In the genomic region with DNA sequence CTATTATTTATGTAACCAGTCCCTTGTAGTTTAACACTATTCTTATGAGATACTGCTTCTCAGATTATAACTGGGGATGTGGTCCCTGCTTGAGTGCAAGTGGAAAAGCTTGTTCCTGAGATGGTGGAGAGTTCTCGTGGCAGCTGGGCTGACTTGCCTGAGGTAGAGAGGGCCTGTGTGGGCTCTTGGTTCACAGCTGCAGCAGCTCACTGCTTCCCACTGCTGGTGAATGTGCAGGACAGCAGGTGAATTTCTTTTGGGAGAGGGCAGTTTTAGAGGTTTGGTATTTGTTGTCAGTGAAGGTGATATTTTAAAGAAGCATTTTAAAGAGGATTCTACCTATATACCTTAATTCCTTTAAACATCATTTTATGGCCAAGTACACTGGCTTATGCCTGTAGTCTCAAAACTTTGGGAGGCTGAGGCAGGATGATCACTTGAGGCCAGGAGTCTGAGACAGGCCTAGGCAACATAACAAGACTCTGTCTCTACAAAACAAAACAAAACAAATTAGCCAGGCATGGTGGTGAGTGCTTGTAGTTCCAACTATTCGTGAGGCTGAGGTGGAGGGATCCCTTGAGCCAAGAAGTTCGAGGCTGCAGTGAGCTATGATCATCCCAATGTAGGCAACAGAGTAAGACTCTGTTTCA, we compare ENCODE assay signal across 1 cellular context.
A peak's percentile ranks its signal among the peaks of the same experiment; 100 is the strongest.
TF ChIP-seq lines count a peak whose summit lies in the region.

No MANE protein-coding gene starts in this region.

TF ChIP-seq in HepG2, 621 proteins besides CTCF, POLR2A, EP300 and RAD21 (continued from another document and continues in another):
- TF ChIP-seq ZBTB3 (CRISPR knock-in tag; IDR thresholded peaks at IDR 0.05; ENCODE audit: borderline replicate concordance, low read depth) (no peak), CCDC6 (CRISPR knock-in tag; IDR thresholded peaks at IDR 0.05) (no peak), PCBP1 (IDR thresholded peaks at IDR 0.05; ENCODE audit: borderline replicate concordance, low read depth, low read length) (no peak), ZSCAN30 (CRISPR knock-in tag; IDR thresholded peaks at IDR 0.05) (no peak), JARID2 (CRISPR knock-in tag; IDR thresholded peaks at IDR 0.05; ENCODE audit: insufficient replicate concordance) (no peak), POLR2AphosphoS2 (IDR thresholded peaks at IDR 0.05; ENCODE audit: low read depth, low read length) (no peak), SRY (CRISPR knock-in tag; IDR thresholded peaks at IDR 0.05) (no peak), ZNF143 (CRISPR knock-in tag; IDR thresholded peaks at IDR 0.05) (no peak), SETDB1 (CRISPR knock-in tag; IDR thresholded peaks at IDR 0.05; ENCODE audit: borderline replicate concordance) (no peak), NFYC (CRISPR knock-in tag; IDR thresholded peaks at IDR 0.05) (no peak), PRPF4 (IDR thresholded peaks at IDR 0.05; ENCODE audit: low read depth, low read length, poor library complexity, severe bottlenecking) (no peak), ZSCAN12 (CRISPR knock-in tag; IDR thresholded peaks at IDR 0.05) (no peak), ZNF547 (CRISPR knock-in tag; IDR thresholded peaks at IDR 0.05) (no peak), ZNF234 (CRISPR knock-in tag; conservative IDR thresholded peaks at IDR 0.05) (no peak), GFI1 (CRISPR knock-in tag; IDR thresholded peaks at IDR 0.05; ENCODE audit: borderline replicate concordance) (0 out of 2 replicates have a peak, but pooled peaks have one; percentile 37), ZNF768 (CRISPR knock-in tag; IDR thresholded peaks at IDR 0.05) (no peak), STAG1 (CRISPR knock-in tag; IDR thresholded peaks at IDR 0.05) (peak; percentile 99), PAF1 (CRISPR knock-in tag; IDR thresholded peaks at IDR 0.05) (no peak), MAFK (conservative IDR thresholded peaks at IDR 0.05 in 1 of 2, IDR thresholded peaks at IDR 0.05 in 1 of 2; ENCODE audit: low read length in 2 of 2) (no peak), ZNF136 (CRISPR knock-in tag; IDR thresholded peaks at IDR 0.05; ENCODE audit: low read depth) (no peak), SNAI1 (CRISPR knock-in tag; IDR thresholded peaks at IDR 0.05; ENCODE audit: borderline replicate concordance) (no peak), ZNF546 (CRISPR knock-in tag; conservative IDR thresholded peaks at IDR 0.05) (no peak), DMAP1 (CRISPR knock-in tag; IDR thresholded peaks at IDR 0.05) (no peak), ZNF746 (CRISPR knock-in tag; IDR thresholded peaks at IDR 0.05) (no peak), ZNF790 (CRISPR knock-in tag; IDR thresholded peaks at IDR 0.05; ENCODE audit: borderline replicate concordance) (no peak), KLF12 (CRISPR knock-in tag; IDR thresholded peaks at IDR 0.05; ENCODE audit: borderline replicate concordance) (no peak), ZNF616 (CRISPR knock-in tag; IDR thresholded peaks at IDR 0.05; ENCODE audit: low read depth) (no peak), ZNF354B (CRISPR knock-in tag; IDR thresholded peaks at IDR 0.05) (no peak), ATM (IDR thresholded peaks at IDR 0.05; ENCODE audit: borderline replicate concordance) (no peak), ZNF326 (CRISPR knock-in tag; IDR thresholded peaks at IDR 0.05; ENCODE audit: borderline replicate concordance) (no peak), ZNF30 (CRISPR knock-in tag; IDR thresholded peaks at IDR 0.05) (no peak), CREB1 (IDR thresholded peaks at IDR 0.05) (no peak), CREB1 (CRISPR knock-in tag; IDR thresholded peaks at IDR 0.05) (no peak), MIER2 (CRISPR knock-in tag; IDR thresholded peaks at IDR 0.05) (0 out of 2 replicates have a peak, but pooled peaks have one; percentile 28), ZNF543 (CRISPR knock-in tag; IDR thresholded peaks at IDR 0.05) (no peak), SRSF4 (IDR thresholded peaks at IDR 0.05; ENCODE audit: low read depth, low read length, poor library complexity, severe bottlenecking) (no peak), ZSCAN22 (CRISPR knock-in tag; IDR thresholded peaks at IDR 0.05) (no peak), CBX2 (IDR thresholded peaks at IDR 0.05; ENCODE audit: low read depth, low read length) (no peak), CBX2 (CRISPR knock-in tag; IDR thresholded peaks at IDR 0.05; ENCODE audit: low read depth) (no peak), ZNF556 (CRISPR knock-in tag; IDR thresholded peaks at IDR 0.05; ENCODE audit: borderline replicate concordance) (no peak), MED8 (CRISPR knock-in tag; IDR thresholded peaks at IDR 0.05; ENCODE audit: insufficient replicate concordance) (no peak), IKZF1 (IDR thresholded peaks at IDR 0.05) (no peak), ZFY (CRISPR knock-in tag; IDR thresholded peaks at IDR 0.05) (no peak; the same call in 1 of the 2 replicates)
- TF ChIP-seq, protein P1, sequence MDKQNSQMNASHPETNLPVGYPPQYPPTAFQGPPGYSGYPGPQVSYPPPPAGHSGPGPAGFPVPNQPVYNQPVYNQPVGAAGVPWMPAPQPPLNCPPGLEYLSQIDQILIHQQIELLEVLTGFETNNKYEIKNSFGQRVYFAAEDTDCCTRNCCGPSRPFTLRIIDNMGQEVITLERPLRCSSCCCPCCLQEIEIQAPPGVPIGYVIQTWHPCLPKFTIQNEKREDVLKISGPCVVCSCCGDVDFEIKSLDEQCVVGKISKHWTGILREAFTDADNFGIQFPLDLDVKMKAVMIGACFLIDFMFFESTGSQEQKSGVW (CRISPR knock-in tag; IDR thresholded peaks at IDR 0.05; ENCODE audit: borderline replicate concordance), result no peak
- TF ChIP-seq, protein P2, sequence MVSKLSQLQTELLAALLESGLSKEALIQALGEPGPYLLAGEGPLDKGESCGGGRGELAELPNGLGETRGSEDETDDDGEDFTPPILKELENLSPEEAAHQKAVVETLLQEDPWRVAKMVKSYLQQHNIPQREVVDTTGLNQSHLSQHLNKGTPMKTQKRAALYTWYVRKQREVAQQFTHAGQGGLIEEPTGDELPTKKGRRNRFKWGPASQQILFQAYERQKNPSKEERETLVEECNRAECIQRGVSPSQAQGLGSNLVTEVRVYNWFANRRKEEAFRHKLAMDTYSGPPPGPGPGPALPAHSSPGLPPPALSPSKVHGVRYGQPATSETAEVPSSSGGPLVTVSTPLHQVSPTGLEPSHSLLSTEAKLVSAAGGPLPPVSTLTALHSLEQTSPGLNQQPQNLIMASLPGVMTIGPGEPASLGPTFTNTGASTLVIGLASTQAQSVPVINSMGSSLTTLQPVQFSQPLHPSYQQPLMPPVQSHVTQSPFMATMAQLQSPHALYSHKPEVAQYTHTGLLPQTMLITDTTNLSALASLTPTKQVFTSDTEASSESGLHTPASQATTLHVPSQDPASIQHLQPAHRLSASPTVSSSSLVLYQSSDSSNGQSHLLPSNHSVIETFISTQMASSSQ (IDR thresholded peaks at IDR 0.05; ENCODE audit: low read depth), result no peak
- TF ChIP-seq, protein P2 (CRISPR knock-in tag; IDR thresholded peaks at IDR 0.05; ENCODE audit: borderline replicate concordance), result no peak
- TF ChIP-seq, protein P3, sequence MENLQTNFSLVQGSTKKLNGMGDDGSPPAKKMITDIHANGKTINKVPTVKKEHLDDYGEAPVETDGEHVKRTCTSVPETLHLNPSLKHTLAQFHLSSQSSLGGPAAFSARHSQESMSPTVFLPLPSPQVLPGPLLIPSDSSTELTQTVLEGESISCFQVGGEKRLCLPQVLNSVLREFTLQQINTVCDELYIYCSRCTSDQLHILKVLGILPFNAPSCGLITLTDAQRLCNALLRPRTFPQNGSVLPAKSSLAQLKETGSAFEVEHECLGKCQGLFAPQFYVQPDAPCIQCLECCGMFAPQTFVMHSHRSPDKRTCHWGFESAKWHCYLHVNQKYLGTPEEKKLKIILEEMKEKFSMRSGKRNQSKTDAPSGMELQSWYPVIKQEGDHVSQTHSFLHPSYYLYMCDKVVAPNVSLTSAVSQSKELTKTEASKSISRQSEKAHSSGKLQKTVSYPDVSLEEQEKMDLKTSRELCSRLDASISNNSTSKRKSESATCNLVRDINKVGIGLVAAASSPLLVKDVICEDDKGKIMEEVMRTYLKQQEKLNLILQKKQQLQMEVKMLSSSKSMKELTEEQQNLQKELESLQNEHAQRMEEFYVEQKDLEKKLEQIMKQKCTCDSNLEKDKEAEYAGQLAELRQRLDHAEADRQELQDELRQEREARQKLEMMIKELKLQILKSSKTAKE (CRISPR knock-in tag; IDR thresholded peaks at IDR 0.05; ENCODE audit: borderline replicate concordance), result no peak
- TF ChIP-seq, protein P4, sequence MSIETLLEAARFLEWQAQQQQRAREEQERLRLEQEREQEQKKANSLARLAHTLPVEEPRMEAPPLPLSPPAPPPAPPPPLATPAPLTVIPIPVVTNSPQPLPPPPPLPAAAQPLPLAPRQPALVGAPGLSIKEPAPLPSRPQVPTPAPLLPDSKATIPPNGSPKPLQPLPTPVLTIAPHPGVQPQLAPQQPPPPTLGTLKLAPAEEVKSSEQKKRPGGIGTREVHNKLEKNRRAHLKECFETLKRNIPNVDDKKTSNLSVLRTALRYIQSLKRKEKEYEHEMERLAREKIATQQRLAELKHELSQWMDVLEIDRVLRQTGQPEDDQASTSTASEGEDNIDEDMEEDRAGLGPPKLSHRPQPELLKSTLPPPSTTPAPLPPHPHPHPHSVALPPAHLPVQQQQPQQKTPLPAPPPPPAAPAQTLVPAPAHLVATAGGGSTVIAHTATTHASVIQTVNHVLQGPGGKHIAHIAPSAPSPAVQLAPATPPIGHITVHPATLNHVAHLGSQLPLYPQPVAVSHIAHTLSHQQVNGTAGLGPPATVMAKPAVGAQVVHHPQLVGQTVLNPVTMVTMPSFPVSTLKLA (IDR thresholded peaks at IDR 0.05), result no peak
- TF ChIP-seq, protein P5, sequence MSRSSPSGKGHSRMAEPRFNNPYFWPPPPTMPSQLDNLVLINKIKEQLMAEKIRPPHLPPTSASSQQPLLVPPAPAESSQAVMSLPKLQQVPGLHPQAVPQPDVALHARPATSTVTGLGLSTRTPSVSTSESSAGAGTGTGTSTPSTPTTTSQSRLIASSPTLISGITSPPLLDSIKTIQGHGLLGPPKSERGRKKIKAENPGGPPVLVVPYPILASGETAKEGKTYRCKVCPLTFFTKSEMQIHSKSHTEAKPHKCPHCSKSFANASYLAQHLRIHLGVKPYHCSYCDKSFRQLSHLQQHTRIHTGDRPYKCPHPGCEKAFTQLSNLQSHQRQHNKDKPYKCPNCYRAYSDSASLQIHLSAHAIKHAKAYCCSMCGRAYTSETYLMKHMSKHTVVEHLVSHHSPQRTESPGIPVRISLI (CRISPR knock-in tag; IDR thresholded peaks at IDR 0.05; ENCODE audit: borderline replicate concordance), result no peak; the same call in 1 of the 2 replicates
- TF ChIP-seq, protein P6, sequence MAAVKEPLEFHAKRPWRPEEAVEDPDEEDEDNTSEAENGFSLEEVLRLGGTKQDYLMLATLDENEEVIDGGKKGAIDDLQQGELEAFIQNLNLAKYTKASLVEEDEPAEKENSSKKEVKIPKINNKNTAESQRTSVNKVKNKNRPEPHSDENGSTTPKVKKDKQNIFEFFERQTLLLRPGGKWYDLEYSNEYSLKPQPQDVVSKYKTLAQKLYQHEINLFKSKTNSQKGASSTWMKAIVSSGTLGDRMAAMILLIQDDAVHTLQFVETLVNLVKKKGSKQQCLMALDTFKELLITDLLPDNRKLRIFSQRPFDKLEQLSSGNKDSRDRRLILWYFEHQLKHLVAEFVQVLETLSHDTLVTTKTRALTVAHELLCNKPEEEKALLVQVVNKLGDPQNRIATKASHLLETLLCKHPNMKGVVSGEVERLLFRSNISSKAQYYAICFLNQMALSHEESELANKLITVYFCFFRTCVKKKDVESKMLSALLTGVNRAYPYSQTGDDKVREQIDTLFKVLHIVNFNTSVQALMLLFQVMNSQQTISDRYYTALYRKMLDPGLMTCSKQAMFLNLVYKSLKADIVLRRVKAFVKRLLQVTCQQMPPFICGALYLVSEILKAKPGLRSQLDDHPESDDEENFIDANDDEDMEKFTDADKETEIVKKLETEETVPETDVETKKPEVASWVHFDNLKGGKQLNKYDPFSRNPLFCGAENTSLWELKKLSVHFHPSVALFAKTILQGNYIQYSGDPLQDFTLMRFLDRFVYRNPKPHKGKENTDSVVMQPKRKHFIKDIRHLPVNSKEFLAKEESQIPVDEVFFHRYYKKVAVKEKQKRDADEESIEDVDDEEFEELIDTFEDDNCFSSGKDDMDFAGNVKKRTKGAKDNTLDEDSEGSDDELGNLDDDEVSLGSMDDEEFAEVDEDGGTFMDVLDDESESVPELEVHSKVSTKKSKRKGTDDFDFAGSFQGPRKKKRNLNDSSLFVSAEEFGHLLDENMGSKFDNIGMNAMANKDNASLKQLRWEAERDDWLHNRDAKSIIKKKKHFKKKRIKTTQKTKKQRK (IDR thresholded peaks at IDR 0.05; ENCODE audit: low read length), result no peak
- TF ChIP-seq, protein P7, sequence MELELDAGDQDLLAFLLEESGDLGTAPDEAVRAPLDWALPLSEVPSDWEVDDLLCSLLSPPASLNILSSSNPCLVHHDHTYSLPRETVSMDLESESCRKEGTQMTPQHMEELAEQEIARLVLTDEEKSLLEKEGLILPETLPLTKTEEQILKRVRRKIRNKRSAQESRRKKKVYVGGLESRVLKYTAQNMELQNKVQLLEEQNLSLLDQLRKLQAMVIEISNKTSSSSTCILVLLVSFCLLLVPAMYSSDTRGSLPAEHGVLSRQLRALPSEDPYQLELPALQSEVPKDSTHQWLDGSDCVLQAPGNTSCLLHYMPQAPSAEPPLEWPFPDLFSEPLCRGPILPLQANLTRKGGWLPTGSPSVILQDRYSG (CRISPR knock-in tag; IDR thresholded peaks at IDR 0.05), result no peak
- TF ChIP-seq, protein P8, sequence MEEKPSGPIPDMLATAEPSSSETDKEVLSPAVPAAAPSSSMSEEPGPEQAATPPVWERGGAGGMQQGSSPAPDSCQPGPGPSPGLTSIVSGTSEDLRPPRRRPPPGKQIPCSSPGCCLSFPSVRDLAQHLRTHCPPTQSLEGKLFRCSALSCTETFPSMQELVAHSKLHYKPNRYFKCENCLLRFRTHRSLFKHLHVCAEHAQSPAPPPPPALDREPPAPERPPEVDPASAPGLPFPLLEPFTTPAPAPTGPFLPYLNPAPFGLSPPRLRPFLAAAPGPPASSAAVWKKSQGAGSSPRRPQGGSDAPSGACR (CRISPR knock-in tag; IDR thresholded peaks at IDR 0.05), result no peak
- TF ChIP-seq, protein P9, sequence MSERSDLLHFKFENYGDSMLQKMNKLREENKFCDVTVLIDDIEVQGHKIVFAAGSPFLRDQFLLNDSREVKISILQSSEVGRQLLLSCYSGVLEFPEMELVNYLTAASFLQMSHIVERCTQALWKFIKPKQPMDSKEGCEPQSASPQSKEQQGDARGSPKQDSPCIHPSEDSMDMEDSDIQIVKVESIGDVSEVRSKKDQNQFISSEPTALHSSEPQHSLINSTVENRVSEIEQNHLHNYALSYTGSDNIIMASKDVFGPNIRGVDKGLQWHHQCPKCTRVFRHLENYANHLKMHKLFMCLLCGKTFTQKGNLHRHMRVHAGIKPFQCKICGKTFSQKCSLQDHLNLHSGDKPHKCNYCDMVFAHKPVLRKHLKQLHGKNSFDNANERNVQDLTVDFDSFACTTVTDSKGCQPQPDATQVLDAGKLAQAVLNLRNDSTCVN (CRISPR knock-in tag; IDR thresholded peaks at IDR 0.05; ENCODE audit: borderline replicate concordance), result no peak
